Comparison of ENCODE assay signal across 1 cellular context in genomic region chr2:28359222-28360065, GRCh38.
TF ChIP-seq lines count a peak whose summit lies in the region.

No MANE protein-coding gene starts in this region.

TF ChIP-seq in K562, 482 proteins besides CTCF, POLR2A, EP300 and RAD21 (continued from another document and continues in another):
- TF ChIP-seq ZBTB11 (CRISPR knock-in tag; IDR thresholded peaks at IDR 0.05) (peak in 2 of 3 experiments; percentile 28 to 85; a peak in 2 of 6 replicates), ZBTB33 (CRISPR knock-in tag; IDR thresholded peaks at IDR 0.05) (no peak; the same call in 1 of the 2 replicates), ZNF589 (CRISPR knock-in tag; IDR thresholded peaks at IDR 0.05; ENCODE audit: low read depth) (peak; percentile 97), HMG20B (CRISPR knock-in tag; IDR thresholded peaks at IDR 0.05) (no peak), HOMEZ (CRISPR knock-in tag; IDR thresholded peaks at IDR 0.05) (0 out of 2 replicates have a peak, but pooled peaks have one; percentile 61), ID3 (CRISPR knock-in tag; IDR thresholded peaks at IDR 0.05) (no peak), ID3 (tag; IDR thresholded peaks at IDR 0.05) (peak; percentile 83; the same call in 1 of the 2 replicates), ZNF121 (CRISPR knock-in tag; conservative IDR thresholded peaks at IDR 0.05) (no peak), MTF1 (CRISPR knock-in tag; IDR thresholded peaks at IDR 0.05; ENCODE audit: borderline replicate concordance) (no peak), CBFA2T2 (conservative IDR thresholded peaks at IDR 0.05) (peak; percentile 73), ZFP30 (CRISPR knock-in tag; IDR thresholded peaks at IDR 0.05; ENCODE audit: borderline replicate concordance) (no peak), MAZ (CRISPR knock-in tag; conservative IDR thresholded peaks at IDR 0.05 in 1 of 2, IDR thresholded peaks at IDR 0.05 in 1 of 2) (peak; percentile 51 to 58; a peak in 1 of 4 replicates), NFE2 (IDR thresholded peaks at IDR 0.05; ENCODE audit: low read depth) (peak; percentile 32; the same call in 1 of the 2 replicates), CHCHD3 (CRISPR knock-in tag; IDR thresholded peaks at IDR 0.05) (no peak), LARP7 (IDR thresholded peaks at IDR 0.05) (no peak), ZNF165 (CRISPR knock-in tag; IDR thresholded peaks at IDR 0.05; ENCODE audit: borderline replicate concordance) (peak; percentile 78; the same call in 1 of the 2 replicates), MEIS2 (IDR thresholded peaks at IDR 0.05; ENCODE audit: partially characterized antibody) (no peak), GABPB2 (CRISPR knock-in tag; conservative IDR thresholded peaks at IDR 0.05) (no peak), DDX20 (tag; IDR thresholded peaks at IDR 0.05; ENCODE audit: low read depth) (no peak), ZNF318 (IDR thresholded peaks at IDR 0.05; ENCODE audit: borderline replicate concordance in 1 of 2, low read depth in 1 of 2) (peak in 1 of 2 experiments; percentile 80; a peak in 2 of 4 replicates), SMAD1 (IDR thresholded peaks at IDR 0.05; ENCODE audit: low read depth, low read length, partially characterized antibody) (peak; percentile 32), MYC (IDR thresholded peaks at IDR 0.05; ENCODE audit: low read depth, low read length) (peak; percentile 93), MYC (CRISPR knock-in tag; IDR thresholded peaks at IDR 0.05; ENCODE audit: borderline replicate concordance, low read depth) (no peak), CBFA2T3 (IDR thresholded peaks at IDR 0.05) (peak; percentile 81), ARHGAP35 (IDR thresholded peaks at IDR 0.05; ENCODE audit: partially characterized antibody) (no peak), ZNF695 (CRISPR knock-in tag; IDR thresholded peaks at IDR 0.05) (no peak), HDAC8 (tag; IDR thresholded peaks at IDR 0.05) (peak; percentile 18; the same call in 1 of the 2 replicates), ZNF583 (CRISPR knock-in tag; IDR thresholded peaks at IDR 0.05) (peak; percentile 90), TAF9B (IDR thresholded peaks at IDR 0.05; ENCODE audit: partially characterized antibody) (peak; percentile 70), MITF (IDR thresholded peaks at IDR 0.05) (peak; percentile 78), ZNF253 (CRISPR knock-in tag; conservative IDR thresholded peaks at IDR 0.05) (no peak), ELK1 (CRISPR knock-in tag; IDR thresholded peaks at IDR 0.05) (no peak), TCFL5 (CRISPR knock-in tag; conservative IDR thresholded peaks at IDR 0.05) (peak; percentile 57; the same call in 1 of the 2 replicates), ZNF75A (CRISPR knock-in tag; IDR thresholded peaks at IDR 0.05) (no peak; the same call in 1 of the 2 replicates), NUFIP1 (IDR thresholded peaks at IDR 0.05; ENCODE audit: partially characterized antibody) (no peak), ZNF592 (IDR thresholded peaks at IDR 0.05) (peak; percentile 96)
